ENCODE assay signal across 18 cellular contexts in the genomic region with DNA sequence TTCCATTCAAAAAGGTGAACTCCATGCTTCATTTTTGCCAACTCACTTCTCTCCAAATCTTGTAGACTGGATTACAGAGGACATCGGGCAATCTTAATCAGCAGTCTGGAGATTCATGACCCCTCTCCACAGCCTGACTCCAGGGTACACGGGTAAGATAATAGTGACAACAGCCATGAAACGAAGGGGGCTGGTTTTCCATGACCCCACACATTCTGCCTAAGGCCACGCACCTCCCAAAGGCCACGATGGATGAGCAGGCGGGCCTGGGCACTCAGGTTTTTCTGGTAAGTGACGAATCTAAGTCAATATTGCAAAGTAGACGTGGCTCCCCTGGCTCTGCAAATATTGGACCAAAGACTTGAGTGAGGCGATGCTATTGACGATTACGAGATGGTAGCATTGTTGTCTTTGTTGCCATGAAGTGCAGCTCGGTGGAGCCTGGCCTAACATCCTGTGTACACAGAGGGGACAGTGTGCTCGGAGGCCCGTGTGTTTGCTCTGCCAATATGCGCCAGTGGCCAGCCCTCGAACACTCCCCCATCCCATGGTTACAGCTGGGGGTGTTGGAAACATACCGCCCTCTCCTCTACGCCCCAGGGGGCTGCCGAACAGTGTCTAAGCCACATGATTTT.
DNase-seq lines count a peak whose midpoint lies in the region; ATAC-seq and TF ChIP-seq lines count a peak whose summit lies in the region.
"Had no signal": no experiment of that assay in that cellular context is flagged by ENCODE, and none has a peak within 500 bp of the region (broad histone marks: within the 10 kb centered on the region; RNA-seq: fewer than 3 reads in every experiment).

No MANE protein-coding gene starts in this region.

- no peak overlapping the region for H3K9ac ChIP-seq in PC-3 (ENCODE audit: low read length)

- peaks cover 15% of the 10 kb centered on the region; the same call in 1 of the 2 replicates for H3K9me3 ChIP-seq in PC-3 (ENCODE audit: low read length)
- H3K9me3 ChIP-seq in lung (ENCODE audit: control insufficient read depth in 2 of 2, insufficient read depth in 1 of 2, low read length in 1 of 2), result peaks cover 0 to 10% of the 10 kb centered on the region in 2 donors
- H3K9me3 ChIP-seq in PC-9 (ENCODE audit: insufficient read depth, low read depth), result peaks cover 16% of the 10 kb centered on the region

- H3K4me2 ChIP-seq in PC-3 (ENCODE audit: low read length), result no peak overlapping the region
- no peak overlapping the region for H3K4me2 ChIP-seq in PC-9

- H3K9me2 ChIP-seq in PC-3 (replicated peaks; ENCODE audit: low read length) (no peaks in the 10 kb centered on the region), PC-9 (ENCODE audit: insufficient read depth) (no peaks in the 10 kb centered on the region)

- ATAC-seq in PC-3, result no peak
- ATAC-seq in lung (ENCODE audit: insufficient read depth, low FRiP score), result no peak
- no peak for ATAC-seq in HG02642 (IDR thresholded peaks at IDR 0.05; ENCODE audit: poor library complexity, unreplicated experiment)
- ATAC-seq: CD8-positive, alpha-beta T cell; gastroesophageal sphincter had no signal

- H3K4me3 ChIP-seq in PC-3 (ENCODE audit: low read length) (no peak overlapping the region), lung (no peak overlapping the region), PC-9 (no peak overlapping the region)
- H3K4me3 ChIP-seq: gastroesophageal sphincter, left ventricle myocardium inferior, spleen had no signal

- H2AFZ ChIP-seq in PC-3 (ENCODE audit: low read length), result no peak overlapping the region
- H2AFZ ChIP-seq in PC-9, result no peak overlapping the region

- H4K20me1 ChIP-seq in PC-3 (ENCODE audit: low read length) (no peaks in the 10 kb centered on the region), PC-9 (ENCODE audit: insufficient read depth) (no peaks in the 10 kb centered on the region)

- CTCF ChIA-PET in PC-3 (lab: Charles Lee) (no interaction called here), PC-9 (lab: Charles Lee) (no interaction called here)

- H3K36me3 ChIP-seq in PC-3 (ENCODE audit: low read depth, low read length) (no peaks in the 10 kb centered on the region), lung (ENCODE audit: control insufficient read depth in 2 of 2, insufficient read depth in 2 of 2, low read length in 2 of 2) (no peaks in the 10 kb centered on the region), PC-9 (ENCODE audit: low read depth) (no peaks in the 10 kb centered on the region)
- H3K36me3 ChIP-seq: gastroesophageal sphincter, spleen had no signal

- H3K4me1 ChIP-seq in PC-3 (ENCODE audit: insufficient read depth, low read length) (no peaks in the 10 kb centered on the region), lung (ENCODE audit: control insufficient read depth in 2 of 2, insufficient read depth in 2 of 2, low read length in 2 of 2) (no peaks in the 10 kb centered on the region), PC-9 (replicated peaks; ENCODE audit: insufficient read depth) (no peaks in the 10 kb centered on the region)
- H3K4me1 ChIP-seq: gastroesophageal sphincter had no signal

- intact Hi-C loops in PC-3 (cut with micrococcal nuclease), result no loop called here
- intact Hi-C loops in PC-9 (cut with micrococcal nuclease; ENCODE audit: unreplicated experiment), result no loop called here

- TF ChIP-seq CTCF in PC-3 (conservative IDR thresholded peaks at IDR 0.05; ENCODE audit: low read depth, low read length), result no peak
- TF ChIP-seq CTCF in lung (IDR thresholded peaks at IDR 0.05; ENCODE audit: control extremely low read depth, extremely low read depth), result no peak
- TF ChIP-seq CTCF in PC-9 (conservative IDR thresholded peaks at IDR 0.05), result no peak

- H3K27me3 ChIP-seq in PC-3 (ENCODE audit: low read length) (no peaks in the 10 kb centered on the region), lung (ENCODE audit: control insufficient read depth, insufficient read depth) (no peaks in the 10 kb centered on the region), PC-9 (ENCODE audit: insufficient read depth, low read depth) (no peaks in the 10 kb centered on the region)
- H3K27me3 ChIP-seq: gastroesophageal sphincter, spleen had no signal

- peak; percentile 95 for DNase-seq in DMS53 treated with DMSO at 0.1 percent for 48 hours (lab: John Stamatoyannopoulos, UW; ENCODE audit: unreplicated experiment)
- peak; percentile 97 for DNase-seq in NCI-H2029 treated with DMSO at 0.1 percent for 48 hours (lab: John Stamatoyannopoulos, UW)
- peak; percentile 47 for DNase-seq in PC-3
- peak; percentile 27 for DNase-seq in lung (ENCODE audit: low spot score)
- DNase-seq in activated gamma-delta T cell (lab: John Stamatoyannopoulos, UW), result no peak
- DNase-seq in PC-9, result no peak
- no peak for DNase-seq in hepatic stellate cell (ENCODE audit: low spot score)
- DNase-seq: activated CD4-positive, alpha-beta T cell treated with anti-CD3 and anti-CD28 coated beads, Interleukin-2, amount 10 ng/mL, durations not matched to agents 24 days and 14 days; activated naive CD4-positive, alpha-beta T cell treated with anti-CD3 and anti-CD28 coated beads for 36 hours; CD8-positive, alpha-beta T cell; HCEC 1CT; left ventricle myocardium inferior; NCI-H446; posterior cingulate gyrus; spleen had no signal

- 85 to 92% methylated on average over 19 of the region's 19 CpGs for WGBS in lung, 2 donors

- H3F3A ChIP-seq in PC-3 (ENCODE audit: low read length, unreplicated experiment), result no peaks in the 10 kb centered on the region
- H3F3A ChIP-seq in PC-9 (ENCODE audit: insufficient read depth, low read depth), result no peaks in the 10 kb centered on the region

- BruUV-seq in PC-3 (replicated peaks; lab: Mats Ljungman, UMichigan), result no TSS peak
- no TSS peak for BruUV-seq in PC-9 (replicated peaks; lab: Mats Ljungman, UMichigan)

- no peak overlapping the region for H3K27ac ChIP-seq in PC-3 (ENCODE audit: low read length)
- H3K27ac ChIP-seq in lung (ENCODE audit: low read depth in 1 of 2, low read length in 1 of 2), result no peak overlapping the region
- no peak overlapping the region for H3K27ac ChIP-seq in PC-9
- H3K27ac ChIP-seq: epithelial cell of prostate, left ventricle myocardium inferior, spleen had no signal

- H3K79me2 ChIP-seq in PC-3 (ENCODE audit: low read length) (no peaks in the 10 kb centered on the region), PC-9 (ENCODE audit: low read depth) (no peaks in the 10 kb centered on the region)

- POLR2A ChIA-PET in PC-3 (lab: Charles Lee; ENCODE audit: unreplicated experiment) (no interaction called here), PC-9 (lab: Charles Lee; ENCODE audit: unreplicated experiment) (no interaction called here)

Comparison
In these comparisons a context has a peak if more than half of its experiments do, and no peak if none do; other contexts are left out.
1. DNase-seq: peak in DMS53 treated with DMSO at 0.1 percent for 48 hours (single experiment), NCI-H2029 treated with DMSO at 0.1 percent for 48 hours (single experiment), PC-3 (single experiment) and lung (single experiment); none in activated gamma-delta T cell (single experiment), PC-9 (0 of 2) and hepatic stellate cell (single experiment).